9 cellular contexts compared by ENCODE assay signal in the genomic region with DNA sequence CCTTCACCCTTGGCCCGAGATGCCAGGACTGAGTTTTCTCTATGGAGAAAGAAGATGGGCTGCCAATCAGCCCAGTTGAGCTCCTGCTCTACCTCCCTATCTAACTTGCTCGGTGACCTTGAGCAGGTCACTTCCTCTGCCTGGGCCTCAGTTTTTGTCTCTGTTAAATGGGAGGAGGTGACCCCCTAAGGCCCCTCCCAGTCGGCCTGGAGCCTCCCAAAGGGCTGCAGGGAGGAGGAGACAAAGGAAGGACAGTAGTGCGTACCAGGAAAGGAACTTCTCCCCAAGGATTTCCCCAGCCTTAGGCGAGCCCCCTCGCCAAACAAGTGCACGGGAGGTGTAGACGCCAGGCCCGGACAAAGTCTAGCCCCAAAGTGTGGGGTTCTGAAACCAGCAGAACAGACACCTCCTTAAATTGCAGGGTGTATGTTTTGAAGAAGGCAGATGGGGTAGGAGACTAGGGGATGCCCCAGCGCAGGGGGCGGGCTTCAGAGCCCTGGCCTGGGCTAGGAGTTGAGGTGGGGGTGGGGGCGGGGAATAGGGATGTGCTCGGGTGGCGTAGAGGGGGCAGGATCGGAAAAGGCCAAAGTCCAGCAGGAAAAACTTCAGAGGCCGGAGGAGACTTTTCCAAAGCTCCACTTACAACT. TPM values are rescaled to one million over a fixed set of nuclear protein-coding genes. Genes with fewer than 3 reads are reported as not detected.
A peak's percentile ranks its signal among the peaks of the same experiment; 100 is the strongest.
DNase-seq lines count a peak whose midpoint lies in the region; ATAC-seq and TF ChIP-seq lines count a peak whose summit lies in the region.
"Had no signal": no experiment of that assay in that cellular context is flagged by ENCODE, and none has a peak within 500 bp of the region (broad histone marks: within the 10 kb centered on the region; RNA-seq: fewer than 3 reads in every experiment).

No MANE protein-coding gene starts in this region.

- no peaks in the 10 kb centered on the region for H3K36me3 ChIP-seq in adrenal gland (replicated peaks in 1 of 2)
- peaks cover 0 to 2% (median 0%) of the 10 kb centered on the region in 4 donors for H3K36me3 ChIP-seq in right lobe of liver
- H3K36me3 ChIP-seq: BE2C had no signal

- intact Hi-C loops in activated CD4-positive, alpha-beta T cell treated with anti-CD3 and anti-CD28 coated beads, Interleukin-2, amount 10 ng/mL, durations not matched to agents 24 days and 14 days (cut with micrococcal nuclease) = no loop called here
- intact Hi-C loops in adrenal gland (cut with DNase I) = no loop called here
- intact Hi-C loops in right lobe of liver (cut with DNase I) = no loop called here

- H3K27ac Mint-ChIP-seq in activated CD4-positive, alpha-beta T cell treated with anti-CD3 and anti-CD28 coated beads, Interleukin-2, amount 10 ng/mL, durations not matched to agents 24 days and 14 days = peak overlapping the region; percentile 56
- H3K27ac Mint-ChIP-seq in endothelial cell (ENCODE audit: unreplicated experiment) = no peak overlapping the region

- WGBS in adrenal gland, 4 donors = 34 to 45% (median 41%) methylated on average over 15 to 16 of the region's 16 CpGs
- WGBS in right lobe of liver (ENCODE audit: insufficient coverage, low coverage, low lambda C conversion rate, missing lambda C conversion rate) = 24% methylated on average over 10 of the region's 16 CpGs

- TF ChIP-seq CTCF in adrenal gland (IDR thresholded peaks at IDR 0.05) (no peak), right lobe of liver (IDR thresholded peaks at IDR 0.05) (no peak), endothelial cell (IDR thresholded peaks at IDR 0.05; ENCODE audit: unreplicated experiment) (no peak)

- peak; percentile 63 for DNase-seq in activated CD4-positive, alpha-beta T cell treated with anti-CD3 and anti-CD28 coated beads, Interleukin-2, amount 10 ng/mL, durations not matched to agents 24 days and 14 days
- no peak for DNase-seq in activated CD4-positive, alpha-beta T cell treated with anti-CD3 and anti-CD28 coated beads, Interleukin-2, amount 50 U/mL, for 4 hours
- DNase-seq in adrenal gland (peak in 2 of 7 donors; percentile 18 to 38), right lobe of liver (no peak), HT-29 (ENCODE audit: low spot score) (no peak), endothelial cell (ENCODE audit: low spot score) (no peak)
- DNase-seq: BE2C had no signal

- no peaks in the 10 kb centered on the region for H3K9me3 ChIP-seq in adrenal gland (replicated peaks in 1 of 3)
- H3K9me3 ChIP-seq in right lobe of liver = no peaks in the 10 kb centered on the region
- H3K9me3 ChIP-seq: BE2C had no signal

- H3K4me3 ChIP-seq in adrenal gland (peak overlapping the region in 2 of 4 donors; percentile 35 to 97), right lobe of liver (peak overlapping the region; percentile 67 to 89 (median 76))

- H3K27ac ChIP-seq in adrenal gland (peak overlapping the region; percentile 33 to 93 (median 72)), right lobe of liver (peak overlapping the region; percentile 83 to 91 (median 86)), temporal lobe (ENCODE audit: low read depth, low read length) (peak overlapping the region; percentile 100)

- TF ChIP-seq POLR2A in adrenal gland (IDR thresholded peaks at IDR 0.05) (peak in 1 of 2 donors; percentile 2), right lobe of liver (IDR thresholded peaks at IDR 0.05) (no peak)

- H3K4me1 Mint-ChIP-seq in activated CD4-positive, alpha-beta T cell treated with anti-CD3 and anti-CD28 coated beads, Interleukin-2, amount 10 ng/mL, durations not matched to agents 24 days and 14 days = peaks cover 35% of the 10 kb centered on the region
- H3K4me1 Mint-ChIP-seq in endothelial cell (ENCODE audit: unreplicated experiment) = peaks cover 3% of the 10 kb centered on the region

- peaks cover 9 to 31% of the 10 kb centered on the region in 2 donors for H3K4me1 ChIP-seq in adrenal gland (replicated peaks in 1 of 2)
- H3K4me1 ChIP-seq in right lobe of liver = peaks cover 0 to 26% (median 0%) of the 10 kb centered on the region in 4 donors
- H3K4me1 ChIP-seq: BE2C had no signal

- ATAC-seq in right lobe of liver (no peak), GM19455 (IDR thresholded peaks at IDR 0.05; ENCODE audit: unreplicated experiment) (no peak)

- H3K27me3 ChIP-seq in adrenal gland = no peaks in the 10 kb centered on the region
- H3K27me3 ChIP-seq in right lobe of liver = no peaks in the 10 kb centered on the region

- H3K9me3 Mint-ChIP-seq in activated CD4-positive, alpha-beta T cell treated with anti-CD3 and anti-CD28 coated beads, Interleukin-2, amount 10 ng/mL, durations not matched to agents 24 days and 14 days = no peaks in the 10 kb centered on the region
- H3K9me3 Mint-ChIP-seq in endothelial cell (ENCODE audit: unreplicated experiment) = no peaks in the 10 kb centered on the region

- peak overlapping the region; percentile 68 for H3K4me3 Mint-ChIP-seq in activated CD4-positive, alpha-beta T cell treated with anti-CD3 and anti-CD28 coated beads, Interleukin-2, amount 10 ng/mL, durations not matched to agents 24 days and 14 days
- H3K4me3 Mint-ChIP-seq in endothelial cell (ENCODE audit: unreplicated experiment) = no peak overlapping the region

- peaks cover 9% of the 10 kb centered on the region for H3K36me3 Mint-ChIP-seq in activated CD4-positive, alpha-beta T cell treated with anti-CD3 and anti-CD28 coated beads, Interleukin-2, amount 10 ng/mL, durations not matched to agents 24 days and 14 days (ENCODE audit: low read depth)
- peaks cover 4% of the 10 kb centered on the region for H3K36me3 Mint-ChIP-seq in endothelial cell (ENCODE audit: low read depth, unreplicated experiment)

- peaks cover 24% of the 10 kb centered on the region for H3K27me3 Mint-ChIP-seq in activated CD4-positive, alpha-beta T cell treated with anti-CD3 and anti-CD28 coated beads, Interleukin-2, amount 10 ng/mL, durations not matched to agents 24 days and 14 days
- H3K27me3 Mint-ChIP-seq in endothelial cell (ENCODE audit: unreplicated experiment) = peaks cover 10% of the 10 kb centered on the region

RNA-seq across cellular contexts. Expression of a gene that starts 1.0 kb away (rescaled TPM):
- 10.8 and 11.6 TPM in 2 replicates for total RNA-seq in activated CD4-positive, alpha-beta T cell treated with anti-CD3 and anti-CD28 coated beads, Interleukin-2, amount 10 ng/mL, durations not matched to agents 24 days and 14 days
- 10 to 100 TPM; 30.3 to 89.2 (median 63.2) TPM for total RNA-seq in adrenal gland
- 10 to 100 TPM; 11.8 to 52.4 (median 26.3) TPM for polyA plus RNA-seq in adrenal gland
- total RNA-seq in right lobe of liver = 10 to 100 TPM in 5 of 6 experiments, 1 to 10 TPM in 1; 8.0 to 14.5 (median 12.9) TPM
- total RNA-seq in temporal lobe = 4.7 TPM
- 7.3 and 8.6 TPM in 2 replicates for total RNA-seq in HT-29 (2014; rRNA removed; shearing (Covaris generic))
- 3.5 TPM for total RNA-seq in endothelial cell (ENCODE audit: unreplicated experiment)

RNA-seq across cellular contexts. Expression of a gene that starts 54.4 kb away (rescaled TPM):
- 5.8 and 7.6 TPM in 2 replicates for total RNA-seq in activated CD4-positive, alpha-beta T cell treated with anti-CD3 and anti-CD28 coated beads, Interleukin-2, amount 10 ng/mL, durations not matched to agents 24 days and 14 days
- total RNA-seq in adrenal gland (1 to 10 TPM in 2 of 8 donors, under 1 TPM in 4, not detected in 2; 0.32 to 8.6 (median 0.74) TPM), right lobe of liver (under 1 TPM in 1 of 6 experiments, not detected in 5; 0.31 TPM), temporal lobe (not detected), endothelial cell (ENCODE audit: unreplicated experiment) (not detected)
- polyA plus RNA-seq in adrenal gland = 1 to 10 TPM in 1 of 3 donors, under 1 TPM in 2; 0.15 to 1.8 (median 0.51) TPM
- total RNA-seq in HT-29 (2014; rRNA removed; shearing (Covaris generic)) = not detected in 2 replicates
